In genomic region chr5:157303667-157304327, GRCh38 we compare ENCODE assay signal across 9 cellular contexts. TPM values are rescaled to one million over a fixed set of nuclear protein-coding genes. Genes with fewer than 3 reads are reported as not detected.
DNase-seq lines count a peak whose midpoint lies in the region; ATAC-seq and TF ChIP-seq lines count a peak whose summit lies in the region.
"Had no signal": no experiment of that assay in that cellular context is flagged by ENCODE, and none has a peak within 500 bp of the region (broad histone marks: within the 10 kb centered on the region; RNA-seq: fewer than 3 reads in every experiment).

No MANE protein-coding gene starts in this region.

- no peak overlapping the region for H3K27ac Mint-ChIP-seq in chondrocyte (ENCODE audit: unreplicated experiment)
- H3K27ac Mint-ChIP-seq: dendritic cell treated with granulocyte-macrophage colony-stimulating factor and Interleukin-4, amounts not matched to agents 40 ng/mL and 50 ng/mL, for 4 days had no signal

- H3K27me3 Mint-ChIP-seq in chondrocyte (ENCODE audit: low read depth): no peaks in the 10 kb centered on the region
- H3K27me3 Mint-ChIP-seq: dendritic cell treated with granulocyte-macrophage colony-stimulating factor and Interleukin-4, amounts not matched to agents 40 ng/mL and 50 ng/mL, for 4 days had no signal

- TF ChIP-seq CTCF in chondrocyte (IDR thresholded peaks at IDR 0.05): peak; percentile 37

- peaks cover under 1% of the 10 kb centered on the region for H3K36me3 Mint-ChIP-seq in chondrocyte (ENCODE audit: low read depth)

- POLR2A ChIA-PET in HEK293T (lab: Yijun Ruan, JAX): no interaction called here

- ATAC-seq in HG02588 (IDR thresholded peaks at IDR 0.05; ENCODE audit: unreplicated experiment): no peak
- ATAC-seq in GM18907 (IDR thresholded peaks at IDR 0.05; ENCODE audit: unreplicated experiment): no peak

- H3K9me3 Mint-ChIP-seq in chondrocyte (ENCODE audit: low read depth): no peaks in the 10 kb centered on the region
- H3K9me3 Mint-ChIP-seq: dendritic cell treated with granulocyte-macrophage colony-stimulating factor and Interleukin-4, amounts not matched to agents 40 ng/mL and 50 ng/mL, for 4 days had no signal

- peaks cover 2% of the 10 kb centered on the region for H3K4me1 Mint-ChIP-seq in chondrocyte (ENCODE audit: low read depth)

- DNase-seq in HEK293T (ENCODE audit: extremely low spot score) (peak; percentile 35), T-helper 9 cell (peak; percentile 51), chondrocyte (ENCODE audit: low spot score) (no peak), occipital lobe (lab: John Stamatoyannopoulos, UW) (no peak), NCI-H1436 (lab: John Stamatoyannopoulos, UW) (no peak)
- peak; percentile 59 for DNase-seq in stimulated activated CD4-positive, alpha-beta T cell treated with anti-CD3 and anti-CD28 coated beads, Interleukin-15, amount 100 ng/mL, for 24 hours

- CTCF ChIA-PET in HEK293T (lab: Yijun Ruan, JAX): interaction anchor here (0.5 to 1.5 kb wide), 5 partner anchors 11 to 727 kb away, joined by 3 to 7 read pairs (median 3); no protein-coding TSS in a partner anchor

- no peak overlapping the region for H3K4me3 Mint-ChIP-seq in chondrocyte (ENCODE audit: unreplicated experiment)
- H3K4me3 Mint-ChIP-seq: dendritic cell treated with granulocyte-macrophage colony-stimulating factor and Interleukin-4, amounts not matched to agents 40 ng/mL and 50 ng/mL, for 4 days had no signal

TF ChIP-seq in HEK293T, 16 proteins besides CTCF, POLR2A, EP300 and RAD21:
- no peak for TF ChIP-seq PKNOX1 (IDR thresholded peaks at IDR 0.05)
- TF ChIP-seq ARNT (IDR thresholded peaks at IDR 0.05): no peak
- no peak for TF ChIP-seq LEF1 (IDR thresholded peaks at IDR 0.05; ENCODE audit: borderline replicate concordance)
- TF ChIP-seq BHLHE40 (IDR thresholded peaks at IDR 0.05; ENCODE audit: borderline replicate concordance): no peak
- TF ChIP-seq CTBP1 (IDR thresholded peaks at IDR 0.05; ENCODE audit: borderline replicate concordance): no peak
- no peak for TF ChIP-seq HDGF (IDR thresholded peaks at IDR 0.05; ENCODE audit: borderline replicate concordance)
- TF ChIP-seq SP1 (IDR thresholded peaks at IDR 0.05): no peak
- no peak for TF ChIP-seq NFRKB (IDR thresholded peaks at IDR 0.05)
- TF ChIP-seq FOXM1 (IDR thresholded peaks at IDR 0.05; ENCODE audit: borderline replicate concordance): no peak
- TF ChIP-seq TARDBP (IDR thresholded peaks at IDR 0.05): no peak
- no peak for TF ChIP-seq FOXA1 (IDR thresholded peaks at IDR 0.05)
- TF ChIP-seq FOXK2 (IDR thresholded peaks at IDR 0.05): no peak
- no peak for TF ChIP-seq L3MBTL2 (conservative IDR thresholded peaks at IDR 0.05)
- TF ChIP-seq ELF4 (IDR thresholded peaks at IDR 0.05): no peak
- no peak for TF ChIP-seq ZNF384 (IDR thresholded peaks at IDR 0.05)

RNA-seq across cellular contexts. Expression of gene CYFIP2, which starts 37.9 kb away (rescaled TPM):
- total RNA-seq in chondrocyte (15.7 to 39.6 TPM (median 37.4 TPM) in 3 replicates), occipital lobe (84.7 TPM)

Comparison
In these comparisons a context has a peak if more than half of its experiments do, and no peak if none do; other contexts are left out.
1. DNase-seq: peak in HEK293T (single experiment), T-helper 9 cell (single experiment) and stimulated activated CD4-positive, alpha-beta T cell treated with anti-CD3 and anti-CD28 coated beads, Interleukin-15, amount 100 ng/mL, for 24 hours (single experiment); none in chondrocyte (single experiment), occipital lobe (single experiment) and NCI-H1436 (single experiment).